Comparison of ENCODE assay signal across 8 cellular contexts in the genomic region with DNA sequence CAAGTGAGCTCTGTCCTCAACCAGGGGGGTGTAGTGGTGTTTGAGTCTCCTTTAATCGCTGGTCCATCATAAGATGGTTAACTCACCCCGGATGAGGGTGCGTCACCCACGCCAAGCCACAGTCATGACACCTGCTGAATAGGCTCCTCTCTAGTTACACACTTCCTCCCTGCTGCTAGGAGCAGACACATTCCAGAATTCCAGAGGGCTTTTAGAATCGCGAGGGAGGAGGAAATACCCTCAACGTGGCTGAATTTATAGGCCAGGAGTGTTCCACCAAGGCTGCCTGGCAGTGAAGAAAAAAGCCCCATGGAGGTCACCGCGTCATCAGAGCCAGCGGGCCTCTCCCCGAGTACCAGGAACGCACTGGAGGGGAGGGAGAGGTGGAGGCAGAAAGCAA. TPM values are rescaled to one million over a fixed set of nuclear protein-coding genes. Genes with fewer than 3 reads are reported as not detected.
DNase-seq lines count a peak whose midpoint lies in the region; ATAC-seq and TF ChIP-seq lines count a peak whose summit lies in the region.

No MANE protein-coding gene starts in this region.

- intact Hi-C loops in OCI-LY7 (cut with micrococcal nuclease; ENCODE audit: unreplicated experiment), result no loop called here

- H3K27ac ChIP-seq in BLaER1 treated with 17β-estradiol and CSF1 and Interleukin-3, amounts not matched to agents 10 nM and 100 nM, result peak overlapping the region in 10 of 11 experiments; percentile 67 to 96 (median 88); a peak in 20 of 22 replicates
- H3K27ac ChIP-seq in OCI-LY7 (ENCODE audit: low read depth, low read length, poor library complexity, severe bottlenecking), result no peak overlapping the region

- H2AFZ ChIP-seq in OCI-LY7 (ENCODE audit: low read length), result no peak overlapping the region

- H3K9me3 Mint-ChIP-seq in central memory CD8-positive, alpha-beta T cell, result no peaks in the 10 kb centered on the region
- H3K9me3 Mint-ChIP-seq in naive B cell, result no peaks in the 10 kb centered on the region

- peak overlapping the region; percentile 79 to 97 (median 88); a peak in 19 of 20 replicates for H3K4me3 ChIP-seq in BLaER1 treated with 17β-estradiol and CSF1 and Interleukin-3, amounts not matched to agents 10 nM and 100 nM
- H3K4me3 ChIP-seq in OCI-LY7 (ENCODE audit: low read depth, low read length, poor library complexity, severe bottlenecking), result no peak overlapping the region

- no peaks in the 10 kb centered on the region for H3K27me3 Mint-ChIP-seq in central memory CD8-positive, alpha-beta T cell
- no peaks in the 10 kb centered on the region for H3K27me3 Mint-ChIP-seq in naive B cell

- no TSS peak for BruUV-seq in OCI-LY7 (replicated peaks; lab: Mats Ljungman, UMichigan)

- H3K36me3 Mint-ChIP-seq in central memory CD8-positive, alpha-beta T cell (ENCODE audit: insufficient read depth), result peaks cover 35% of the 10 kb centered on the region
- peaks cover 18 to 21% of the 10 kb centered on the region in 2 donors for H3K36me3 Mint-ChIP-seq in naive B cell

- H3K27ac Mint-ChIP-seq in central memory CD8-positive, alpha-beta T cell (ENCODE audit: low read depth), result peak overlapping the region; percentile 73
- peak overlapping the region in 5 of 6 donors; percentile 14 to 96 (median 88) for H3K27ac Mint-ChIP-seq in naive B cell

- H3K79me2 ChIP-seq in OCI-LY7 (ENCODE audit: insufficient read depth, low read depth, low read length), result peaks cover 61% of the 10 kb centered on the region

- peaks cover 56 to 78% (median 71%) of the 10 kb centered on the region in 10 experiments for H3K4me1 ChIP-seq in BLaER1 treated with 17β-estradiol and CSF1 and Interleukin-3, amounts not matched to agents 10 nM and 100 nM
- peaks cover 56% of the 10 kb centered on the region for H3K4me1 ChIP-seq in OCI-LY7 (ENCODE audit: insufficient read depth, low read length, poor library complexity, severe bottlenecking)

- CTCF ChIA-PET in OCI-LY7 (lab: Charles Lee; ENCODE audit: unreplicated experiment), result no interaction called here

- peaks cover 66% of the 10 kb centered on the region for H3K4me1 Mint-ChIP-seq in central memory CD8-positive, alpha-beta T cell
- H3K4me1 Mint-ChIP-seq in naive B cell, result peaks cover 39 to 67% (median 59%) of the 10 kb centered on the region in 3 donors

- POLR2A ChIA-PET in OCI-LY7 (lab: Charles Lee), result interaction anchor here (1.0 to 9.3 kb wide), 6 partner anchors 9 to 31 kb away, joined by 3 to 150 read pairs (median 4); no protein-coding TSS in a partner anchor

- no peaks in the 10 kb centered on the region for H3K9me2 ChIP-seq in OCI-LY7 (ENCODE audit: insufficient read depth, low read length)

- H3K4me2 ChIP-seq in BLaER1 treated with 17β-estradiol and CSF1 and Interleukin-3, amounts not matched to agents 10 nM and 100 nM, result peak overlapping the region; percentile 94 to 99 (median 97)
- peak overlapping the region; percentile 96 for H3K4me2 ChIP-seq in OCI-LY7 (ENCODE audit: low read length)

- no peak for TF ChIP-seq CTCF in OCI-LY7 (conservative IDR thresholded peaks at IDR 0.05; ENCODE audit: low read length)

- DNase-seq in OCI-LY7 (ENCODE audit: low spot score) (no peak), naive B cell (no peak), NCI-H187 (lab: John Stamatoyannopoulos, UW) (no peak), NCI-H1048 (lab: John Stamatoyannopoulos, UW) (no peak), DMS153 treated with DMSO at 0.1 percent for 48 hours (lab: John Stamatoyannopoulos, UW; ENCODE audit: unreplicated experiment) (no peak), SKM-1 treated with dmso at 0.1 percent for 144 hours (lab: John Stamatoyannopoulos, UW; ENCODE audit: unreplicated experiment) (no peak)
- DNase-seq in central memory CD8-positive, alpha-beta T cell (ENCODE audit: low spot score in 2 of 2), result no peak

- peaks cover 73 to 96% (median 91%) of the 10 kb centered on the region in 11 experiments for H4K20me1 ChIP-seq in BLaER1 treated with 17β-estradiol and CSF1 and Interleukin-3, amounts not matched to agents 10 nM and 100 nM
- H4K20me1 ChIP-seq in OCI-LY7 (ENCODE audit: insufficient read depth, low read length), result peaks cover 12% of the 10 kb centered on the region; the same call in 1 of the 2 replicates

- H3K9ac ChIP-seq in BLaER1 treated with 17β-estradiol and CSF1 and Interleukin-3, amounts not matched to agents 10 nM and 100 nM, result peak overlapping the region; percentile 65 to 90 (median 87)

- peak overlapping the region; percentile 95 for H3K4me3 Mint-ChIP-seq in central memory CD8-positive, alpha-beta T cell
- H3K4me3 Mint-ChIP-seq in naive B cell, result peak overlapping the region; percentile 76 to 96 (median 88)

- peaks cover 72 to 91% (median 85%) of the 10 kb centered on the region in 11 experiments for H3K36me3 ChIP-seq in BLaER1 treated with 17β-estradiol and CSF1 and Interleukin-3, amounts not matched to agents 10 nM and 100 nM
- H3K36me3 ChIP-seq in OCI-LY7 (ENCODE audit: insufficient read depth, low read length), result peaks cover 65% of the 10 kb centered on the region

- H3K9me3 ChIP-seq in BLaER1 treated with 17β-estradiol and CSF1 and Interleukin-3, amounts not matched to agents 10 nM and 100 nM (replicated peaks in 1 of 11), result no peaks in the 10 kb centered on the region
- H3K9me3 ChIP-seq in OCI-LY7 (ENCODE audit: low read length), result no peaks in the 10 kb centered on the region

- H3K27me3 ChIP-seq in BLaER1 treated with 17β-estradiol and CSF1 and Interleukin-3, amounts not matched to agents 10 nM and 100 nM, result no peaks in the 10 kb centered on the region

- ATAC-seq in central memory CD8-positive, alpha-beta T cell (replicated peaks; ENCODE audit: extremely low read depth, poor library complexity, severe bottlenecking), result peak; percentile 41
- ATAC-seq in naive B cell (ENCODE audit: low read depth in 2 of 2), result no peak

RNA-seq across cellular contexts. Expression of gene GLRX, which starts 5.1 kb away (rescaled TPM):
- 26.7 and 80.5 TPM in 2 replicates for total RNA-seq in OCI-LY7 (2014; rRNA removed; shearing (Covaris generic))
- 49.3 and 52.9 TPM in 2 replicates for total RNA-seq in OCI-LY7 (2022)
- polyA plus RNA-seq in naive B cell (ENCODE audit: low read depth in 6 of 6), result 100 to 1,000 TPM in 1 of 6 donors, 10 to 100 TPM in 5; 57.4 to 104 (median 77.4) TPM
